21 cellular contexts compared by ENCODE assay signal in genomic region chr14:90893510-90893909, GRCh38.
"Had no signal": no experiment of that assay in that cellular context is flagged by ENCODE, and none has a peak within 500 bp of the region (broad histone marks: within the 10 kb centered on the region; RNA-seq: fewer than 3 reads in every experiment).

No MANE protein-coding gene starts in this region.

- DNase-seq: Karpas-422; KG1; NCI-H1048; NCI-H1105; NCI-H1417; NCI-H1436 treated with DMSO at 0.1 percent for 48 hours; NCI-H1930; NCI-H2081 treated with DMSO at 0.1 percent for 48 hours; NCI-H226; NCI-H446; NCI-H510A; NCI-H524 treated with DMSO at 0.1 percent for 48 hours; NCI-H69; NCI-H774; NK-92 treated with Interleukin-12 subunit alpha and Interleukin-12 subunit beta, amount 100 ng/mL, for 24 hours; PC-3; SHP77; SK-N-SH; SW 1271 had no signal

- H3K9ac ChIP-seq: SK-N-SH had no signal

- H3K9me3 ChIP-seq: SK-N-SH had no signal

- ATAC-seq: Panc1, PC-3 had no signal

- H3K27ac ChIP-seq: RWPE1 had no signal

- H3K4me2 ChIP-seq: SK-N-SH had no signal
